ENCODE assay signal across 1 cellular context in the genomic region with DNA sequence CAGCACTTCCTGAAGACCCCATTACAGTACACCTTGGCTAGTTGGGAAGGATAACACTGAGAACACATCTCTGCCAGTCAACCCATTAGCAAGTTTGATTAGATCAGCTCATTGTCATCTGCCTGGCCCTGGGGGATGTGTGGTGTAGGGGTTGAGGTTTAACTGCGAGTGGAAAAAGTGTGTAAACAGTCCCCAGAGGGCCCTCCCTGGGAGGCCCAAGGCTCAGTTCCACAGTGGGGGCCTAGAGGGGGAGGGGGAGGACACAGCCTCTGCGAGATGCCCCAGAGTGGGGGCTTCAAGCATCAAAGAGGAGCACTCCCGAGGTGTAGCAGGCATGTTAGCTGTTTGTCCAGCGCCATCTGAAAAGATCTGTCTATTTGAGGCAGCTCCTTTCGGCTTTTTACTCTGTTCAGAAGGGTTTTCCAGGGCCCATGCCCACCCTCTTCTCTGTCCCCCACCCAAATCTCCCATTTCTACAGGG.
A peak's percentile ranks its signal among the peaks of the same experiment; 100 is the strongest.
TF ChIP-seq lines count a peak whose summit lies in the region.

No MANE protein-coding gene starts in this region.

TF ChIP-seq in K562, 482 proteins besides CTCF, POLR2A, EP300 and RAD21 (continued from another document and continues in another):
- no peak for TF ChIP-seq SIX5 (IDR thresholded peaks at IDR 0.05; ENCODE audit: borderline replicate concordance in 1 of 2, insufficient read depth in 1 of 2, low read depth in 1 of 2, low read length in 2 of 2)
- TF ChIP-seq ZNF668 (CRISPR knock-in tag; IDR thresholded peaks at IDR 0.05) = no peak
- TF ChIP-seq ATF7 (IDR thresholded peaks at IDR 0.05) = peak; percentile 6; the same call in 1 of the 2 replicates
- TF ChIP-seq ZNF79 (CRISPR knock-in tag; IDR thresholded peaks at IDR 0.05; ENCODE audit: low read depth) = no peak
- TF ChIP-seq MIER1 (IDR thresholded peaks at IDR 0.05; ENCODE audit: low read depth) = no peak
- TF ChIP-seq, protein P1, sequence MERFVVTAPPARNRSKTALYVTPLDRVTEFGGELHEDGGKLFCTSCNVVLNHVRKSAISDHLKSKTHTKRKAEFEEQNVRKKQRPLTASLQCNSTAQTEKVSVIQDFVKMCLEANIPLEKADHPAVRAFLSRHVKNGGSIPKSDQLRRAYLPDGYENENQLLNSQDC (CRISPR knock-in tag; IDR thresholded peaks at IDR 0.05) = no peak
- TF ChIP-seq, protein P2, sequence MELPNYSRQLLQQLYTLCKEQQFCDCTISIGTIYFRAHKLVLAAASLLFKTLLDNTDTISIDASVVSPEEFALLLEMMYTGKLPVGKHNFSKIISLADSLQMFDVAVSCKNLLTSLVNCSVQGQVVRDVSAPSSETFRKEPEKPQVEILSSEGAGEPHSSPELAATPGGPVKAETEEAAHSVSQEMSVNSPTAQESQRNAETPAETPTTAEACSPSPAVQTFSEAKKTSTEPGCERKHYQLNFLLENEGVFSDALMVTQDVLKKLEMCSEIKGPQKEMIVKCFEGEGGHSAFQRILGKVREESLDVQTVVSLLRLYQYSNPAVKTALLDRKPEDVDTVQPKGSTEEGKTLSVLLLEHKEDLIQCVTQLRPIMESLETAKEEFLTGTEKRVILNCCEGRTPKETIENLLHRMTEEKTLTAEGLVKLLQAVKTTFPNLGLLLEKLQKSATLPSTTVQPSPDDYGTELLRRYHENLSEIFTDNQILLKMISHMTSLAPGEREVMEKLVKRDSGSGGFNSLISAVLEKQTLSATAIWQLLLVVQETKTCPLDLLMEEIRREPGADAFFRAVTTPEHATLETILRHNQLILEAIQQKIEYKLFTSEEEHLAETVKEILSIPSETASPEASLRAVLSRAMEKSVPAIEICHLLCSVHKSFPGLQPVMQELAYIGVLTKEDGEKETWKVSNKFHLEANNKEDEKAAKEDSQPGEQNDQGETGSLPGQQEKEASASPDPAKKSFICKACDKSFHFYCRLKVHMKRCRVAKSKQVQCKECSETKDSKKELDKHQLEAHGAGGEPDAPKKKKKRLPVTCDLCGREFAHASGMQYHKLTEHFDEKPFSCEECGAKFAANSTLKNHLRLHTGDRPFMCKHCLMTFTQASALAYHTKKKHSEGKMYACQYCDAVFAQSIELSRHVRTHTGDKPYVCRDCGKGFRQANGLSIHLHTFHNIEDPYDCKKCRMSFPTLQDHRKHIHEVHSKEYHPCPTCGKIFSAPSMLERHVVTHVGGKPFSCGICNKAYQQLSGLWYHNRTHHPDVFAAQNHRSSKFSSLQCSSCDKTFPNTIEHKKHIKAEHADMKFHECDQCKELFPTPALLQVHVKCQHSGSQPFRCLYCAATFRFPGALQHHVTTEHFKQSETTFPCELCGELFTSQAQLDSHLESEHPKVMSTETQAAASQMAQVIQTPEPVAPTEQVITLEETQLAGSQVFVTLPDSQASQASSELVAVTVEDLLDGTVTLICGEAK (IDR thresholded peaks at IDR 0.05) = no peak
- TF ChIP-seq, protein P2 (CRISPR knock-in tag; IDR thresholded peaks at IDR 0.05) = no peak
- TF ChIP-seq ZNF347 (CRISPR knock-in tag; IDR thresholded peaks at IDR 0.05; ENCODE audit: low read depth) = no peak
- no peak for TF ChIP-seq CHD2 (IDR thresholded peaks at IDR 0.05; ENCODE audit: low read depth, low read length)
- TF ChIP-seq SREBF1 (IDR thresholded peaks at IDR 0.05; ENCODE audit: borderline replicate concordance, low read depth, low read length) = no peak
- no peak for TF ChIP-seq HNRNPL (IDR thresholded peaks at IDR 0.05; ENCODE audit: low read depth, low read length)
- TF ChIP-seq ZNF785 (CRISPR knock-in tag; IDR thresholded peaks at IDR 0.05) = no peak
- TF ChIP-seq CXXC5 (CRISPR knock-in tag; IDR thresholded peaks at IDR 0.05) = no peak
- TF ChIP-seq, protein P3, sequence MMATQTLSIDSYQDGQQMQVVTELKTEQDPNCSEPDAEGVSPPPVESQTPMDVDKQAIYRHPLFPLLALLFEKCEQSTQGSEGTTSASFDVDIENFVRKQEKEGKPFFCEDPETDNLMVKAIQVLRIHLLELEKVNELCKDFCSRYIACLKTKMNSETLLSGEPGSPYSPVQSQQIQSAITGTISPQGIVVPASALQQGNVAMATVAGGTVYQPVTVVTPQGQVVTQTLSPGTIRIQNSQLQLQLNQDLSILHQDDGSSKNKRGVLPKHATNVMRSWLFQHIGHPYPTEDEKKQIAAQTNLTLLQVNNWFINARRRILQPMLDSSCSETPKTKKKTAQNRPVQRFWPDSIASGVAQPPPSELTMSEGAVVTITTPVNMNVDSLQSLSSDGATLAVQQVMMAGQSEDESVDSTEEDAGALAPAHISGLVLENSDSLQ (IDR thresholded peaks at IDR 0.05) = peak; percentile 32; the same call in 1 of the 2 replicates
- TF ChIP-seq PRPF4 (IDR thresholded peaks at IDR 0.05; ENCODE audit: insufficient read depth, low read depth, low read length, poor library complexity, severe bottlenecking) = no peak
- TF ChIP-seq, protein P4, sequence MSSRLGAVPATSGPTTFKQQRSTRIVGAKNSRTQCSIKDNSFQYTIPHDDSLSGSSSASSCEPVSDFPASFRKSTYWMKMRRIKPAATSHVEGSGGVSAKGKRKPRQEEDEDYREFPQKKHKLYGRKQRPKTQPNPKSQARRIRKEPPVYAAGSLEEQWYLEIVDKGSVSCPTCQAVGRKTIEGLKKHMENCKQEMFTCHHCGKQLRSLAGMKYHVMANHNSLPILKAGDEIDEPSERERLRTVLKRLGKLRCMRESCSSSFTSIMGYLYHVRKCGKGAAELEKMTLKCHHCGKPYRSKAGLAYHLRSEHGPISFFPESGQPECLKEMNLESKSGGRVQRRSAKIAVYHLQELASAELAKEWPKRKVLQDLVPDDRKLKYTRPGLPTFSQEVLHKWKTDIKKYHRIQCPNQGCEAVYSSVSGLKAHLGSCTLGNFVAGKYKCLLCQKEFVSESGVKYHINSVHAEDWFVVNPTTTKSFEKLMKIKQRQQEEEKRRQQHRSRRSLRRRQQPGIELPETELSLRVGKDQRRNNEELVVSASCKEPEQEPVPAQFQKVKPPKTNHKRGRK (tag; IDR thresholded peaks at IDR 0.05) = no peak
- TF ChIP-seq ZNF324 (CRISPR knock-in tag; IDR thresholded peaks at IDR 0.05) = no peak
- TF ChIP-seq ZNF24 (IDR thresholded peaks at IDR 0.05) = no peak
- TF ChIP-seq, protein P5, sequence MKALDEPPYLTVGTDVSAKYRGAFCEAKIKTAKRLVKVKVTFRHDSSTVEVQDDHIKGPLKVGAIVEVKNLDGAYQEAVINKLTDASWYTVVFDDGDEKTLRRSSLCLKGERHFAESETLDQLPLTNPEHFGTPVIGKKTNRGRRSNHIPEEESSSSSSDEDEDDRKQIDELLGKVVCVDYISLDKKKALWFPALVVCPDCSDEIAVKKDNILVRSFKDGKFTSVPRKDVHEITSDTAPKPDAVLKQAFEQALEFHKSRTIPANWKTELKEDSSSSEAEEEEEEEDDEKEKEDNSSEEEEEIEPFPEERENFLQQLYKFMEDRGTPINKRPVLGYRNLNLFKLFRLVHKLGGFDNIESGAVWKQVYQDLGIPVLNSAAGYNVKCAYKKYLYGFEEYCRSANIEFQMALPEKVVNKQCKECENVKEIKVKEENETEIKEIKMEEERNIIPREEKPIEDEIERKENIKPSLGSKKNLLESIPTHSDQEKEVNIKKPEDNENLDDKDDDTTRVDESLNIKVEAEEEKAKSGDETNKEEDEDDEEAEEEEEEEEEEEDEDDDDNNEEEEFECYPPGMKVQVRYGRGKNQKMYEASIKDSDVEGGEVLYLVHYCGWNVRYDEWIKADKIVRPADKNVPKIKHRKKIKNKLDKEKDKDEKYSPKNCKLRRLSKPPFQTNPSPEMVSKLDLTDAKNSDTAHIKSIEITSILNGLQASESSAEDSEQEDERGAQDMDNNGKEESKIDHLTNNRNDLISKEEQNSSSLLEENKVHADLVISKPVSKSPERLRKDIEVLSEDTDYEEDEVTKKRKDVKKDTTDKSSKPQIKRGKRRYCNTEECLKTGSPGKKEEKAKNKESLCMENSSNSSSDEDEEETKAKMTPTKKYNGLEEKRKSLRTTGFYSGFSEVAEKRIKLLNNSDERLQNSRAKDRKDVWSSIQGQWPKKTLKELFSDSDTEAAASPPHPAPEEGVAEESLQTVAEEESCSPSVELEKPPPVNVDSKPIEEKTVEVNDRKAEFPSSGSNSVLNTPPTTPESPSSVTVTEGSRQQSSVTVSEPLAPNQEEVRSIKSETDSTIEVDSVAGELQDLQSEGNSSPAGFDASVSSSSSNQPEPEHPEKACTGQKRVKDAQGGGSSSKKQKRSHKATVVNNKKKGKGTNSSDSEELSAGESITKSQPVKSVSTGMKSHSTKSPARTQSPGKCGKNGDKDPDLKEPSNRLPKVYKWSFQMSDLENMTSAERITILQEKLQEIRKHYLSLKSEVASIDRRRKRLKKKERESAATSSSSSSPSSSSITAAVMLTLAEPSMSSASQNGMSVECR (CRISPR knock-in tag; IDR thresholded peaks at IDR 0.05) = no peak
- TF ChIP-seq HLTF (IDR thresholded peaks at IDR 0.05) = no peak
- no peak for TF ChIP-seq ZFP36 (IDR thresholded peaks at IDR 0.05; ENCODE audit: low read depth, low read length, partially characterized antibody)
- no peak for TF ChIP-seq ZNF184 (CRISPR knock-in tag; IDR thresholded peaks at IDR 0.05)
- TF ChIP-seq ZNF589 (CRISPR knock-in tag; IDR thresholded peaks at IDR 0.05; ENCODE audit: low read depth) = peak; percentile 61; the same call in 1 of the 2 replicates
- peak; percentile 24; the same call in 1 of the 2 replicates for TF ChIP-seq ARID1B (IDR thresholded peaks at IDR 0.05)
- TF ChIP-seq GATAD2B (IDR thresholded peaks at IDR 0.05; ENCODE audit: borderline replicate concordance) = no peak
- no peak for TF ChIP-seq NFATC3 (IDR thresholded peaks at IDR 0.05)
- TF ChIP-seq JUND (IDR thresholded peaks at IDR 0.05; ENCODE audit: borderline replicate concordance, low read depth, low read length) = peak; percentile 44
- no peak for TF ChIP-seq JUND (tag; IDR thresholded peaks at IDR 0.05; ENCODE audit: borderline replicate concordance, low read depth, low read length)
- no peak for TF ChIP-seq CBFB (CRISPR knock-in tag; IDR thresholded peaks at IDR 0.05)
- TF ChIP-seq, protein P6, sequence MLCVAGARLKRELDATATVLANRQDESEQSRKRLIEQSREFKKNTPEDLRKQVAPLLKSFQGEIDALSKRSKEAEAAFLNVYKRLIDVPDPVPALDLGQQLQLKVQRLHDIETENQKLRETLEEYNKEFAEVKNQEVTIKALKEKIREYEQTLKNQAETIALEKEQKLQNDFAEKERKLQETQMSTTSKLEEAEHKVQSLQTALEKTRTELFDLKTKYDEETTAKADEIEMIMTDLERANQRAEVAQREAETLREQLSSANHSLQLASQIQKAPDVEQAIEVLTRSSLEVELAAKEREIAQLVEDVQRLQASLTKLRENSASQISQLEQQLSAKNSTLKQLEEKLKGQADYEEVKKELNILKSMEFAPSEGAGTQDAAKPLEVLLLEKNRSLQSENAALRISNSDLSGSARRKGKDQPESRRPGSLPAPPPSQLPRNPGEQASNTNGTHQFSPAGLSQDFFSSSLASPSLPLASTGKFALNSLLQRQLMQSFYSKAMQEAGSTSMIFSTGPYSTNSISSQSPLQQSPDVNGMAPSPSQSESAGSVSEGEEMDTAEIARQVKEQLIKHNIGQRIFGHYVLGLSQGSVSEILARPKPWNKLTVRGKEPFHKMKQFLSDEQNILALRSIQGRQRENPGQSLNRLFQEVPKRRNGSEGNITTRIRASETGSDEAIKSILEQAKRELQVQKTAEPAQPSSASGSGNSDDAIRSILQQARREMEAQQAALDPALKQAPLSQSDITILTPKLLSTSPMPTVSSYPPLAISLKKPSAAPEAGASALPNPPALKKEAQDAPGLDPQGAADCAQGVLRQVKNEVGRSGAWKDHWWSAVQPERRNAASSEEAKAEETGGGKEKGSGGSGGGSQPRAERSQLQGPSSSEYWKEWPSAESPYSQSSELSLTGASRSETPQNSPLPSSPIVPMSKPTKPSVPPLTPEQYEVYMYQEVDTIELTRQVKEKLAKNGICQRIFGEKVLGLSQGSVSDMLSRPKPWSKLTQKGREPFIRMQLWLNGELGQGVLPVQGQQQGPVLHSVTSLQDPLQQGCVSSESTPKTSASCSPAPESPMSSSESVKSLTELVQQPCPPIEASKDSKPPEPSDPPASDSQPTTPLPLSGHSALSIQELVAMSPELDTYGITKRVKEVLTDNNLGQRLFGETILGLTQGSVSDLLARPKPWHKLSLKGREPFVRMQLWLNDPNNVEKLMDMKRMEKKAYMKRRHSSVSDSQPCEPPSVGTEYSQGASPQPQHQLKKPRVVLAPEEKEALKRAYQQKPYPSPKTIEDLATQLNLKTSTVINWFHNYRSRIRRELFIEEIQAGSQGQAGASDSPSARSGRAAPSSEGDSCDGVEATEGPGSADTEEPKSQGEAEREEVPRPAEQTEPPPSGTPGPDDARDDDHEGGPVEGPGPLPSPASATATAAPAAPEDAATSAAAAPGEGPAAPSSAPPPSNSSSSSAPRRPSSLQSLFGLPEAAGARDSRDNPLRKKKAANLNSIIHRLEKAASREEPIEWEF (CRISPR knock-in tag; IDR thresholded peaks at IDR 0.05) = no peak; the same call in 1 of the 2 replicates
- no peak for TF ChIP-seq EP400 (IDR thresholded peaks at IDR 0.05)
- TF ChIP-seq GATA2 (CRISPR knock-in tag; IDR thresholded peaks at IDR 0.05) = no peak
